Comparison of ENCODE assay signal across 25 cellular contexts in the genomic region with DNA sequence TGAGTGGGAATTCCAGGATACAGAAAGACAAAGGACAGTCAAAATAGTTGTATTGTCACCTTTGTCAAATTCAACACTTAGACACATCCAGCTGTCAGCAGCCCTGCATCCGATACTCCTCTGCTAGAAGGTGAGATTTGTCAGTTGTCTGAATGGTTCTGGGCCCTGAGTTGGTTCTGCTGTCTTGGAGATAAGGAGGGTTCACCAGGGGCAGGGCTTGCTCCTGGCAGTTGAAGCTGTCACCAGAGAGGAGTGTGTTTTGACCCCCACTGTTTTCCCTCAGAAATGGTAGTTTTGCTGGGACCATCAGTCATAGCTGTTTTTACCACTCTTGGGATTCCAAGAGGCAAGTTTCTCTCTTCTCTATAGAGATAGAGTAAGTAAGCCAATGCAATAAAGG. TPM values are rescaled to one million over a fixed set of nuclear protein-coding genes. Genes with fewer than 3 reads are reported as not detected.
"Had no signal": no experiment of that assay in that cellular context is flagged by ENCODE, and none has a peak within 500 bp of the region (broad histone marks: within the 10 kb centered on the region; RNA-seq: fewer than 3 reads in every experiment).

No MANE protein-coding gene starts in this region.

- ATAC-seq: HepG2, Panc1, PC-3 had no signal

- H3K4me2 ChIP-seq: SK-N-SH had no signal

- H3K27ac ChIP-seq: RWPE1 had no signal

- H3K9me3 ChIP-seq: SK-N-SH had no signal

- DNase-seq: IMR-90, Karpas-422, KG1, MM.1S, NCI-H1092 treated with DMSO at 0.1 percent for 48 hours, NCI-H1436, NCI-H187, NCI-H2029, NCI-H2081 treated with DMSO at 0.1 percent for 48 hours, NCI-H2171, NCI-H226, NCI-H446, NCI-H510A, NCI-H524 treated with DMSO at 0.1 percent for 48 hours, NCI-H69, NCI-H774, PC-3, SHP77, SK-N-SH had no signal

RNA-seq across cellular contexts. Expression of a gene that starts 3.2 kb away (rescaled TPM):
- total RNA-seq: HepG2, HT1080, OCI-LY7, SK-MEL-5 had no signal
